18 cellular contexts compared by ENCODE assay signal in genomic region chr20:17287998-17288397, GRCh38.
DNase-seq lines count a peak whose midpoint lies in the region; ATAC-seq, FAIRE-seq and TF ChIP-seq lines count a peak whose summit lies in the region.
"Had no signal": no experiment of that assay in that cellular context is flagged by ENCODE, and none has a peak within 500 bp of the region (broad histone marks: within the 10 kb centered on the region; RNA-seq: fewer than 3 reads in every experiment).

No MANE protein-coding gene starts in this region.

- H3K4me1 Mint-ChIP-seq in Calu3 (ENCODE audit: low read depth, unreplicated experiment): no peaks in the 10 kb centered on the region
- no peaks in the 10 kb centered on the region for H3K4me1 Mint-ChIP-seq in naive thymus-derived CD8-positive, alpha-beta T cell
- H3K4me1 Mint-ChIP-seq in T-cell: no peaks in the 10 kb centered on the region
- H3K4me1 Mint-ChIP-seq: B cell had no signal

- H3K27ac ChIP-seq in Karpas-422 (ENCODE audit: low read length) (no peak overlapping the region), K562 (ENCODE audit: extremely low read depth, low read depth, low read length) (no peak overlapping the region)
- H3K27ac ChIP-seq: 22Rv1, C4-2B had no signal

- no peak for FAIRE-seq in K562 (lab: Jason Lieb, UNC)
- FAIRE-seq: GM12878 had no signal

- H3K9me3 Mint-ChIP-seq in Calu3 (ENCODE audit: low read depth, unreplicated experiment) (no peaks in the 10 kb centered on the region), T-cell (no peaks in the 10 kb centered on the region)
- H3K9me3 Mint-ChIP-seq in naive thymus-derived CD8-positive, alpha-beta T cell: no peaks in the 10 kb centered on the region
- H3K9me3 Mint-ChIP-seq: CD4-positive, alpha-beta T cell had no signal

- H3K4me3 ChIP-seq in Karpas-422 (ENCODE audit: low read length): no peak overlapping the region
- H3K4me3 ChIP-seq in K562: no peak overlapping the region
- H3K4me3 ChIP-seq: GM12878 had no signal

- H3K27me3 ChIP-seq in Karpas-422 (ENCODE audit: low read length) (no peaks in the 10 kb centered on the region), K562 (ENCODE audit: control insufficient read depth in 2 of 2, insufficient read depth in 2 of 2, low read length in 2 of 2) (no peaks in the 10 kb centered on the region)

- no peaks in the 10 kb centered on the region for H3K9me3 ChIP-seq in Karpas-422 (ENCODE audit: low read length)
- no peaks in the 10 kb centered on the region for H3K9me3 ChIP-seq in K562 (replicated peaks; ENCODE audit: control insufficient read depth, insufficient read depth, low read depth, low read length)
- H3K9me3 ChIP-seq: Caco-2 had no signal

- no peaks in the 10 kb centered on the region for H3K9me1 ChIP-seq in K562 (ENCODE audit: control insufficient read depth, insufficient read depth, low read length)

- H3K27ac Mint-ChIP-seq in Calu3 (ENCODE audit: unreplicated experiment) (no peak overlapping the region), T-cell (no peak overlapping the region)
- no peak overlapping the region for H3K27ac Mint-ChIP-seq in naive thymus-derived CD8-positive, alpha-beta T cell
- H3K27ac Mint-ChIP-seq: B cell; CD4-positive, alpha-beta T cell had no signal

- H3K4me1 ChIP-seq in Karpas-422 (ENCODE audit: low read length) (no peaks in the 10 kb centered on the region), K562 (replicated peaks in 1 of 2; ENCODE audit: control insufficient read depth in 2 of 2, insufficient read depth in 2 of 2, low read length in 2 of 2) (no peaks in the 10 kb centered on the region; a peak in 1 of 5 replicates)
- H3K4me1 ChIP-seq: Caco-2 had no signal

- WGBS in K562 (ENCODE audit: insufficient coverage, low coverage, missing lambda C conversion rate): 0% methylated on average over 2 of the region's 3 CpGs

- DNase-seq in DMS53 (lab: John Stamatoyannopoulos, UW) (peak; percentile 48), DMS53 treated with DMSO at 0.1 percent for 48 hours (lab: John Stamatoyannopoulos, UW; ENCODE audit: unreplicated experiment) (no peak), Karpas-422 (peak; percentile 38), K562 (ENCODE audit: extremely low read depth in 1 of 4, low spot score in 3 of 4) (no peak), Calu3 (no peak), T-cell (no peak)
- DNase-seq in naive thymus-derived CD8-positive, alpha-beta T cell: no peak
- DNase-seq: Caco-2; CD4-positive, alpha-beta T cell; DMS153; DND-41; EL; HCEC 1CT; KBM-7 had no signal

- in situ Hi-C loops in K562 (cut with MboI): no loop called here

- H3K9ac ChIP-seq in Karpas-422 (ENCODE audit: low read length) (no peak overlapping the region), K562 (ENCODE audit: insufficient read depth in 1 of 2, low read depth in 2 of 2, low read length in 2 of 2) (no peak overlapping the region)

- no peaks in the 10 kb centered on the region for H3K9me2 ChIP-seq in Karpas-422 (replicated peaks; ENCODE audit: insufficient read depth, low read length)

- TF ChIP-seq POLR2A in K562 (conservative IDR thresholded peaks at IDR 0.05): no peak

- BruUV-seq in K562 (replicated peaks; lab: Mats Ljungman, UMichigan) (no TSS peak), Calu3 (replicated peaks; lab: Mats Ljungman, UMichigan) (no TSS peak)

- TF ChIP-seq EP300 in K562 (IDR thresholded peaks at IDR 0.05; ENCODE audit: low read length): no peak

- POLR2A ChIA-PET in K562 (lab: Yijun Ruan, JAX) (no interaction called here), T-cell (lab: Charles Lee) (no interaction called here)
- POLR2A ChIA-PET in naive thymus-derived CD8-positive, alpha-beta T cell (lab: Charles Lee): no interaction called here

- no peaks in the 10 kb centered on the region for H3K36me3 ChIP-seq in Karpas-422 (ENCODE audit: insufficient read depth, low read length)
- no peaks in the 10 kb centered on the region for H3K36me3 ChIP-seq in K562 (ENCODE audit: control insufficient read depth, insufficient read depth, low read length)

- no peak overlapping the region for H3K4me2 ChIP-seq in Karpas-422 (ENCODE audit: low read depth, low read length, poor library complexity, severe bottlenecking)
- H3K4me2 ChIP-seq in K562 (ENCODE audit: insufficient read depth, low read length): no peak overlapping the region

- H3K79me2 ChIP-seq in Karpas-422 (ENCODE audit: low read length) (no peaks in the 10 kb centered on the region), K562 (ENCODE audit: control insufficient read depth, insufficient read depth, low read length) (no peaks in the 10 kb centered on the region)

- TF ChIP-seq CTCF in K562 (IDR thresholded peaks at IDR 0.05 in 2 of 3, conservative IDR thresholded peaks at IDR 0.05 in 1 of 3; ENCODE audit: insufficient read depth in 2 of 3, low read depth in 1 of 3, low read length in 3 of 3) (no peak), Calu3 (IDR thresholded peaks at IDR 0.05; ENCODE audit: unreplicated experiment) (no peak)

- intact Hi-C loops in K562 (cut with micrococcal nuclease): no loop called here
- intact Hi-C loops in Calu3 (cut with micrococcal nuclease; ENCODE audit: unreplicated experiment): no loop called here

- H2AFZ ChIP-seq in Karpas-422 (ENCODE audit: low read length) (no peak overlapping the region), K562 (ENCODE audit: low read depth, low read length) (no peak overlapping the region)

- no peaks in the 10 kb centered on the region for H3K36me3 Mint-ChIP-seq in Calu3 (ENCODE audit: insufficient read depth, unreplicated experiment)
- no peaks in the 10 kb centered on the region for H3K36me3 Mint-ChIP-seq in naive thymus-derived CD8-positive, alpha-beta T cell
- H3K36me3 Mint-ChIP-seq in T-cell: no peaks in the 10 kb centered on the region

- H4K20me1 ChIP-seq in Karpas-422 (ENCODE audit: insufficient read depth, low read depth, low read length): no peaks in the 10 kb centered on the region
- no peaks in the 10 kb centered on the region for H4K20me1 ChIP-seq in K562 (replicated peaks; ENCODE audit: control insufficient read depth, insufficient read depth, low read length)

- peaks cover 35% of the 10 kb centered on the region for H3K27me3 Mint-ChIP-seq in Calu3 (ENCODE audit: unreplicated experiment)
- peaks cover 0 to 17% (median 2%) of the 10 kb centered on the region in 5 donors for H3K27me3 Mint-ChIP-seq in naive thymus-derived CD8-positive, alpha-beta T cell
- H3K27me3 Mint-ChIP-seq in T-cell: peaks cover 0 to 3% of the 10 kb centered on the region in 2 donors

- CTCF ChIA-PET in K562 (lab: Yijun Ruan, JAX; ENCODE audit: low intra/inter-chr PET ratio) (no interaction called here), Calu3 (lab: Charles Lee) (no interaction called here), T-cell (lab: Charles Lee) (no interaction called here)

- ATAC-seq in K562 (no peak), T-cell (replicated peaks in 1 of 4) (no peak)
- ATAC-seq in naive thymus-derived CD8-positive, alpha-beta T cell: no peak
- ATAC-seq: GM12878 had no signal

- H3K4me3 Mint-ChIP-seq in Calu3 (ENCODE audit: low read depth, unreplicated experiment): no peak overlapping the region
- H3K4me3 Mint-ChIP-seq in naive thymus-derived CD8-positive, alpha-beta T cell: no peak overlapping the region
- no peak overlapping the region for H3K4me3 Mint-ChIP-seq in T-cell
- H3K4me3 Mint-ChIP-seq: B cell; CD4-positive, alpha-beta T cell had no signal

- TF ChIP-seq RAD21 in K562 (CRISPR knock-in tag; conservative IDR thresholded peaks at IDR 0.05 in 1 of 2, IDR thresholded peaks at IDR 0.05 in 1 of 2): no peak

TF ChIP-seq in K562, 482 proteins besides CTCF, POLR2A, EP300 and RAD21:
- no peak for TF ChIP-seq ARID4B (CRISPR knock-in tag; IDR thresholded peaks at IDR 0.05)
- TF ChIP-seq OTX1 (CRISPR knock-in tag; IDR thresholded peaks at IDR 0.05): no peak
- TF ChIP-seq MAFG (tag; conservative IDR thresholded peaks at IDR 0.05): peak; percentile 30; the same call in 1 of the 2 replicates
- 0 out of 2 replicates have a peak, but pooled peaks have one; percentile 17 for TF ChIP-seq NFE2 (IDR thresholded peaks at IDR 0.05; ENCODE audit: low read depth)
- TF ChIP-seq RB1 (IDR thresholded peaks at IDR 0.05; ENCODE audit: low read depth): no peak

Comparison
In these comparisons a context has a peak if more than half of its experiments do, and no peak if none do; other contexts are left out.
1. DNase-seq: peak in DMS53 (single experiment) and Karpas-422 (single experiment); none in DMS53 treated with DMSO at 0.1 percent for 48 hours (single experiment), K562 (0 of 4), Calu3 (single experiment), naive thymus-derived CD8-positive, alpha-beta T cell (0 of 10) and T-cell (0 of 34).